ENCODE assay signal across 1 cellular context in the genomic region with DNA sequence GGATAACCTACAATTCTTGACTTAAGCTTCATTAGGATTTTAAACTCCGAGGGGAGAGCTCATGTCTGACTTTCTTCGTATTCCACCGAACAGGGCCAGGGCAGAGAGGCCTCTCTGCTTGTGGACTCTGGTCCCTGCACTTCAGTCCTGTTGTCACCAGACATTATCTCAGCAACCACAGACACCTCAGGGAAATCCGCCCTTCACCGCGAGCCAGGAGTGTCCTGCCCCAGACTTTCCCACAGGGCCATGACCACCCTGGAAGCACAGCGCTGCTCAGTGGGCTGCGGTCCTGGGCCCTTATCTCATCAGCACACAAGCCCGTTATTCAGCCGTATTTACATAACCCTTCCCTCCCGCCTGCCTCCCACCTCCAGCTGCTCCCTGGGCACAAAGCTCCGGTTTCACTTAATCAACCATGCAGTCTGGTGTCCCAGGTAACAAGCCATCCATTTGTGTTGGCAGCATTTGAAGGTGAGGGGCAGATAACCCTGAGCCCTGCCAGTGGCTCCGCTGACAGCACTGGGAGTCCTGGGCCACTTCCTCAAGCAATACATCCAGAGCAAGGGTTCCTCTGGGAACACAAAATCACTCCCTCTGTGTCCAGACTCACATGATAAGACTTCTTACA.
TF ChIP-seq lines count a peak whose summit lies in the region.

No MANE protein-coding gene starts in this region.

TF ChIP-seq in HepG2, 621 proteins besides CTCF, POLR2A, EP300 and RAD21 (continued from another document and continues in another):
- TF ChIP-seq ZNF430 (CRISPR knock-in tag; IDR thresholded peaks at IDR 0.05) (0 out of 2 replicates have a peak, but pooled peaks have one; percentile 25), SMAD1 (CRISPR knock-in tag; IDR thresholded peaks at IDR 0.05; ENCODE audit: borderline replicate concordance, low read depth) (peak; percentile 72; the same call in 1 of the 2 replicates), REPIN1 (CRISPR knock-in tag; IDR thresholded peaks at IDR 0.05; ENCODE audit: borderline replicate concordance, low read depth) (peak; percentile 85; the same call in 1 of the 2 replicates), NR2F6 (IDR thresholded peaks at IDR 0.05) (peak; percentile 83), NR2F6 (CRISPR knock-in tag; IDR thresholded peaks at IDR 0.05) (peak; percentile 85), ZNF747 (CRISPR knock-in tag; IDR thresholded peaks at IDR 0.05; ENCODE audit: borderline replicate concordance) (peak; percentile 98), ZNF543 (CRISPR knock-in tag; IDR thresholded peaks at IDR 0.05) (peak; percentile 84), MAFG (CRISPR knock-in tag; IDR thresholded peaks at IDR 0.05) (no peak), ELF1 (CRISPR knock-in tag; IDR thresholded peaks at IDR 0.05) (peak; percentile 30; the same call in 1 of the 2 replicates), AGO1 (IDR thresholded peaks at IDR 0.05; ENCODE audit: low read depth, low read length, poor library complexity, severe bottlenecking) (no peak), JUN (CRISPR knock-in tag; IDR thresholded peaks at IDR 0.05) (peak; percentile 87), SAP130 (CRISPR knock-in tag; IDR thresholded peaks at IDR 0.05; ENCODE audit: low read depth) (peak; percentile 77), TBX3 (IDR thresholded peaks at IDR 0.05; ENCODE audit: borderline replicate concordance) (peak; percentile 69), HMG20A (CRISPR knock-in tag; IDR thresholded peaks at IDR 0.05; ENCODE audit: borderline replicate concordance) (peak; percentile 80; the same call in 1 of the 2 replicates), KAT8 (CRISPR knock-in tag; IDR thresholded peaks at IDR 0.05) (peak; percentile 43; the same call in 1 of the 2 replicates), ZSCAN21 (CRISPR knock-in tag; IDR thresholded peaks at IDR 0.05; ENCODE audit: borderline replicate concordance) (peak; percentile 78; the same call in 1 of the 2 replicates), BCL6 (CRISPR knock-in tag; IDR thresholded peaks at IDR 0.05) (peak; percentile 87), MEIS2 (CRISPR knock-in tag; IDR thresholded peaks at IDR 0.05) (peak; percentile 88; the same call in 1 of the 2 replicates), ZNF124 (CRISPR knock-in tag; IDR thresholded peaks at IDR 0.05) (0 out of 2 replicates have a peak, but pooled peaks have one; percentile 71), ZNF530 (CRISPR knock-in tag; IDR thresholded peaks at IDR 0.05; ENCODE audit: low read depth) (no peak), ZNF547 (CRISPR knock-in tag; IDR thresholded peaks at IDR 0.05) (0 out of 2 replicates have a peak, but pooled peaks have one; percentile 22), CBFB (CRISPR knock-in tag; IDR thresholded peaks at IDR 0.05) (peak; percentile 90), RXRB (CRISPR knock-in tag; IDR thresholded peaks at IDR 0.05; ENCODE audit: borderline replicate concordance) (peak; percentile 88), RBFOX2 (IDR thresholded peaks at IDR 0.05; ENCODE audit: low read depth, low read length) (0 out of 2 replicates have a peak, but pooled peaks have one; percentile 41), ZNF160 (CRISPR knock-in tag; IDR thresholded peaks at IDR 0.05) (0 out of 2 replicates have a peak, but pooled peaks have one; percentile 77), ZNF780A (CRISPR knock-in tag; IDR thresholded peaks at IDR 0.05) (no peak), ZNF264 (CRISPR knock-in tag; IDR thresholded peaks at IDR 0.05) (peak; percentile 83; the same call in 1 of the 2 replicates), RXRA (CRISPR knock-in tag; IDR thresholded peaks at IDR 0.05) (peak; percentile 91), GATA4 (IDR thresholded peaks at IDR 0.05; ENCODE audit: borderline replicate concordance, low read depth) (peak; percentile 78; the same call in 1 of the 2 replicates), DMAP1 (CRISPR knock-in tag; IDR thresholded peaks at IDR 0.05) (no peak; the same call in 1 of the 2 replicates), ZSCAN20 (CRISPR knock-in tag; IDR thresholded peaks at IDR 0.05; ENCODE audit: borderline replicate concordance) (0 out of 2 replicates have a peak, but pooled peaks have one; percentile 28), ZZZ3 (CRISPR knock-in tag; IDR thresholded peaks at IDR 0.05; ENCODE audit: borderline replicate concordance) (no peak), ZNF350 (CRISPR knock-in tag; IDR thresholded peaks at IDR 0.05; ENCODE audit: borderline replicate concordance, low read depth) (peak; percentile 50; the same call in 1 of the 2 replicates), ZSCAN25 (CRISPR knock-in tag; IDR thresholded peaks at IDR 0.05) (peak; percentile 94), CREM (IDR thresholded peaks at IDR 0.05) (peak; percentile 62; the same call in 1 of the 2 replicates), CREM (CRISPR knock-in tag; IDR thresholded peaks at IDR 0.05) (no peak), TP53 (CRISPR knock-in tag; conservative IDR thresholded peaks at IDR 0.05) (0 out of 2 replicates have a peak, but pooled peaks have one; percentile 31)
- TF ChIP-seq, protein P1, sequence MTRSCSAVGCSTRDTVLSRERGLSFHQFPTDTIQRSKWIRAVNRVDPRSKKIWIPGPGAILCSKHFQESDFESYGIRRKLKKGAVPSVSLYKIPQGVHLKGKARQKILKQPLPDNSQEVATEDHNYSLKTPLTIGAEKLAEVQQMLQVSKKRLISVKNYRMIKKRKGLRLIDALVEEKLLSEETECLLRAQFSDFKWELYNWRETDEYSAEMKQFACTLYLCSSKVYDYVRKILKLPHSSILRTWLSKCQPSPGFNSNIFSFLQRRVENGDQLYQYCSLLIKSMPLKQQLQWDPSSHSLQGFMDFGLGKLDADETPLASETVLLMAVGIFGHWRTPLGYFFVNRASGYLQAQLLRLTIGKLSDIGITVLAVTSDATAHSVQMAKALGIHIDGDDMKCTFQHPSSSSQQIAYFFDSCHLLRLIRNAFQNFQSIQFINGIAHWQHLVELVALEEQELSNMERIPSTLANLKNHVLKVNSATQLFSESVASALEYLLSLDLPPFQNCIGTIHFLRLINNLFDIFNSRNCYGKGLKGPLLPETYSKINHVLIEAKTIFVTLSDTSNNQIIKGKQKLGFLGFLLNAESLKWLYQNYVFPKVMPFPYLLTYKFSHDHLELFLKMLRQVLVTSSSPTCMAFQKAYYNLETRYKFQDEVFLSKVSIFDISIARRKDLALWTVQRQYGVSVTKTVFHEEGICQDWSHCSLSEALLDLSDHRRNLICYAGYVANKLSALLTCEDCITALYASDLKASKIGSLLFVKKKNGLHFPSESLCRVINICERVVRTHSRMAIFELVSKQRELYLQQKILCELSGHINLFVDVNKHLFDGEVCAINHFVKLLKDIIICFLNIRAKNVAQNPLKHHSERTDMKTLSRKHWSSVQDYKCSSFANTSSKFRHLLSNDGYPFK (CRISPR knock-in tag; IDR thresholded peaks at IDR 0.05; ENCODE audit: borderline replicate concordance): 0 out of 2 replicates have a peak, but pooled peaks have one; percentile 43
- TF ChIP-seq, protein P2, sequence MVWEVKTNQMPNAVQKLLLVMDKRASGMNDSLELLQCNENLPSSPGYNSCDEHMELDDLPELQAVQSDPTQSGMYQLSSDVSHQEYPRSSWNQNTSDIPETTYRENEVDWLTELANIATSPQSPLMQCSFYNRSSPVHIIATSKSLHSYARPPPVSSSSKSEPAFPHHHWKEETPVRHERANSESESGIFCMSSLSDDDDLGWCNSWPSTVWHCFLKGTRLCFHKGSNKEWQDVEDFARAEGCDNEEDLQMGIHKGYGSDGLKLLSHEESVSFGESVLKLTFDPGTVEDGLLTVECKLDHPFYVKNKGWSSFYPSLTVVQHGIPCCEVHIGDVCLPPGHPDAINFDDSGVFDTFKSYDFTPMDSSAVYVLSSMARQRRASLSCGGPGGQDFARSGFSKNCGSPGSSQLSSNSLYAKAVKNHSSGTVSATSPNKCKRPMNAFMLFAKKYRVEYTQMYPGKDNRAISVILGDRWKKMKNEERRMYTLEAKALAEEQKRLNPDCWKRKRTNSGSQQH (CRISPR knock-in tag; IDR thresholded peaks at IDR 0.05; ENCODE audit: low read depth): peak; percentile 88
- TF ChIP-seq, protein P3, sequence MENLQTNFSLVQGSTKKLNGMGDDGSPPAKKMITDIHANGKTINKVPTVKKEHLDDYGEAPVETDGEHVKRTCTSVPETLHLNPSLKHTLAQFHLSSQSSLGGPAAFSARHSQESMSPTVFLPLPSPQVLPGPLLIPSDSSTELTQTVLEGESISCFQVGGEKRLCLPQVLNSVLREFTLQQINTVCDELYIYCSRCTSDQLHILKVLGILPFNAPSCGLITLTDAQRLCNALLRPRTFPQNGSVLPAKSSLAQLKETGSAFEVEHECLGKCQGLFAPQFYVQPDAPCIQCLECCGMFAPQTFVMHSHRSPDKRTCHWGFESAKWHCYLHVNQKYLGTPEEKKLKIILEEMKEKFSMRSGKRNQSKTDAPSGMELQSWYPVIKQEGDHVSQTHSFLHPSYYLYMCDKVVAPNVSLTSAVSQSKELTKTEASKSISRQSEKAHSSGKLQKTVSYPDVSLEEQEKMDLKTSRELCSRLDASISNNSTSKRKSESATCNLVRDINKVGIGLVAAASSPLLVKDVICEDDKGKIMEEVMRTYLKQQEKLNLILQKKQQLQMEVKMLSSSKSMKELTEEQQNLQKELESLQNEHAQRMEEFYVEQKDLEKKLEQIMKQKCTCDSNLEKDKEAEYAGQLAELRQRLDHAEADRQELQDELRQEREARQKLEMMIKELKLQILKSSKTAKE (CRISPR knock-in tag; IDR thresholded peaks at IDR 0.05; ENCODE audit: borderline replicate concordance): peak; percentile 97
- TF ChIP-seq, protein P4, sequence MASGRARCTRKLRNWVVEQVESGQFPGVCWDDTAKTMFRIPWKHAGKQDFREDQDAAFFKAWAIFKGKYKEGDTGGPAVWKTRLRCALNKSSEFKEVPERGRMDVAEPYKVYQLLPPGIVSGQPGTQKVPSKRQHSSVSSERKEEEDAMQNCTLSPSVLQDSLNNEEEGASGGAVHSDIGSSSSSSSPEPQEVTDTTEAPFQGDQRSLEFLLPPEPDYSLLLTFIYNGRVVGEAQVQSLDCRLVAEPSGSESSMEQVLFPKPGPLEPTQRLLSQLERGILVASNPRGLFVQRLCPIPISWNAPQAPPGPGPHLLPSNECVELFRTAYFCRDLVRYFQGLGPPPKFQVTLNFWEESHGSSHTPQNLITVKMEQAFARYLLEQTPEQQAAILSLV (CRISPR knock-in tag; IDR thresholded peaks at IDR 0.05; ENCODE audit: borderline replicate concordance): peak; percentile 21; the same call in 1 of the 2 replicates
- TF ChIP-seq, protein P5, sequence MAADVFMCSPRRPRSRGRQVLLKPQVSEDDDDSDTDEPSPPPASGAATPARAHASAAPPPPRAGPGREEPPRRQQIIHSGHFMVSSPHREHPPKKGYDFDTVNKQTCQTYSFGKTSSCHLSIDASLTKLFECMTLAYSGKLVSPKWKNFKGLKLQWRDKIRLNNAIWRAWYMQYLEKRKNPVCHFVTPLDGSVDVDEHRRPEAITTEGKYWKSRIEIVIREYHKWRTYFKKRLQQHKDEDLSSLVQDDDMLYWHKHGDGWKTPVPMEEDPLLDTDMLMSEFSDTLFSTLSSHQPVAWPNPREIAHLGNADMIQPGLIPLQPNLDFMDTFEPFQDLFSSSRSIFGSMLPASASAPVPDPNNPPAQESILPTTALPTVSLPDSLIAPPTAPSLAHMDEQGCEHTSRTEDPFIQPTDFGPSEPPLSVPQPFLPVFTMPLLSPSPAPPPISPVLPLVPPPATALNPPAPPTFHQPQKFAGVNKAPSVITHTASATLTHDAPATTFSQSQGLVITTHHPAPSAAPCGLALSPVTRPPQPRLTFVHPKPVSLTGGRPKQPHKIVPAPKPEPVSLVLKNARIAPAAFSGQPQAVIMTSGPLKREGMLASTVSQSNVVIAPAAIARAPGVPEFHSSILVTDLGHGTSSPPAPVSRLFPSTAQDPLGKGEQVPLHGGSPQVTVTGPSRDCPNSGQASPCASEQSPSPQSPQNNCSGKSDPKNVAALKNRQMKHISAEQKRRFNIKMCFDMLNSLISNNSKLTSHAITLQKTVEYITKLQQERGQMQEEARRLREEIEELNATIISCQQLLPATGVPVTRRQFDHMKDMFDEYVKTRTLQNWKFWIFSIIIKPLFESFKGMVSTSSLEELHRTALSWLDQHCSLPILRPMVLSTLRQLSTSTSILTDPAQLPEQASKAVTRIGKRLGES (CRISPR knock-in tag; IDR thresholded peaks at IDR 0.05; ENCODE audit: borderline replicate concordance): peak; percentile 67; the same call in 1 of the 2 replicates
- TF ChIP-seq, protein P6, sequence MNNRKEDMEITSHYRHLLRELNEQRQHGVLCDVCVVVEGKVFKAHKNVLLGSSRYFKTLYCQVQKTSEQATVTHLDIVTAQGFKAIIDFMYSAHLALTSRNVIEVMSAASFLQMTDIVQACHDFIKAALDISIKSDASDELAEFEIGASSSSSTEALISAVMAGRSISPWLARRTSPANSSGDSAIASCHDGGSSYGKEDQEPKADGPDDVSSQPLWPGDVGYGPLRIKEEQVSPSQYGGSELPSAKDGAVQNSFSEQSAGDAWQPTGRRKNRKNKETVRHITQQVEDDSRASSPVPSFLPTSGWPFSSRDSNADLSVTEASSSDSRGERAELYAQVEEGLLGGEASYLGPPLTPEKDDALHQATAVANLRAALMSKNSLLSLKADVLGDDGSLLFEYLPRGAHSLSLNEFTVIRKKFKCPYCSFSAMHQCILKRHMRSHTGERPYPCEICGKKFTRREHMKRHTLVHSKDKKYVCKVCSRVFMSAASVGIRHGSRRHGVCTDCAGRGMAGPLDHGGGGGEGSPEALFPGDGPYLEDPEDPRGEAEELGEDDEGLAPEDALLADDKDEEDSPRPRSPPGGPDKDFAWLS (CRISPR knock-in tag; IDR thresholded peaks at IDR 0.05; ENCODE audit: borderline replicate concordance): no peak
- TF ChIP-seq, protein P7, sequence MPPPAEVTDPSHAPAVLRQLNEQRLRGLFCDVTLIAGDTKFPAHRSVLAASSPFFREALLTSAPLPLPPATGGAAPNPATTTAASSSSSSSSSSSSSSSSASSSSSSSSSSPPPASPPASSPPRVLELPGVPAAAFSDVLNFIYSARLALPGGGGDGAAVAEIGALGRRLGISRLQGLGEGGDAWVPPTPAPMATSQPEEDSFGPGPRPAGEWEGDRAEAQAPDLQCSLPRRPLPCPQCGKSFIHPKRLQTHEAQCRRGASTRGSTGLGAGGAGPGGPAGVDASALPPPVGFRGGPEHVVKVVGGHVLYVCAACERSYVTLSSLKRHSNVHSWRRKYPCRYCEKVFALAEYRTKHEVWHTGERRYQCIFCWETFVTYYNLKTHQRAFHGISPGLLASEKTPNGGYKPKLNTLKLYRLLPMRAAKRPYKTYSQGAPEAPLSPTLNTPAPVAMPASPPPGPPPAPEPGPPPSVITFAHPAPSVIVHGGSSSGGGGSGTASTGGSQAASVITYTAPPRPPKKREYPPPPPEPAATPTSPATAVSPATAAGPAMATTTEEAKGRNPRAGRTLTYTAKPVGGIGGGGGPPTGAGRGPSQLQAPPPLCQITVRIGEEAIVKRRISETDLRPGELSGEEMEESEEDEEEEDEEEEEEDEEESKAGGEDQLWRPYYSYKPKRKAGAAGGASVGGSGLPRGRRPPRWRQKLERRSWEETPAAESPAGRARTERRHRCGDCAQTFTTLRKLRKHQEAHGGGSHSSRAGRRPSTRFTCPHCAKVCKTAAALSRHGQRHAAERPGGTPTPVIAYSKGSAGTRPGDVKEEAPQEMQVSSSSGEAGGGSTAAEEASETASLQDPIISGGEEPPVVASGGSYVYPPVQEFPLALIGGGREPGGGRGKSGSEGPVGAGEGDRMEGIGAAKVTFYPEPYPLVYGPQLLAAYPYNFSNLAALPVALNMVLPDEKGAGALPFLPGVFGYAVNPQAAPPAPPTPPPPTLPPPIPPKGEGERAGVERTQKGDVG (CRISPR knock-in tag; IDR thresholded peaks at IDR 0.05; ENCODE audit: borderline replicate concordance): peak; percentile 95; the same call in 1 of the 2 replicates
